In the genomic region with DNA sequence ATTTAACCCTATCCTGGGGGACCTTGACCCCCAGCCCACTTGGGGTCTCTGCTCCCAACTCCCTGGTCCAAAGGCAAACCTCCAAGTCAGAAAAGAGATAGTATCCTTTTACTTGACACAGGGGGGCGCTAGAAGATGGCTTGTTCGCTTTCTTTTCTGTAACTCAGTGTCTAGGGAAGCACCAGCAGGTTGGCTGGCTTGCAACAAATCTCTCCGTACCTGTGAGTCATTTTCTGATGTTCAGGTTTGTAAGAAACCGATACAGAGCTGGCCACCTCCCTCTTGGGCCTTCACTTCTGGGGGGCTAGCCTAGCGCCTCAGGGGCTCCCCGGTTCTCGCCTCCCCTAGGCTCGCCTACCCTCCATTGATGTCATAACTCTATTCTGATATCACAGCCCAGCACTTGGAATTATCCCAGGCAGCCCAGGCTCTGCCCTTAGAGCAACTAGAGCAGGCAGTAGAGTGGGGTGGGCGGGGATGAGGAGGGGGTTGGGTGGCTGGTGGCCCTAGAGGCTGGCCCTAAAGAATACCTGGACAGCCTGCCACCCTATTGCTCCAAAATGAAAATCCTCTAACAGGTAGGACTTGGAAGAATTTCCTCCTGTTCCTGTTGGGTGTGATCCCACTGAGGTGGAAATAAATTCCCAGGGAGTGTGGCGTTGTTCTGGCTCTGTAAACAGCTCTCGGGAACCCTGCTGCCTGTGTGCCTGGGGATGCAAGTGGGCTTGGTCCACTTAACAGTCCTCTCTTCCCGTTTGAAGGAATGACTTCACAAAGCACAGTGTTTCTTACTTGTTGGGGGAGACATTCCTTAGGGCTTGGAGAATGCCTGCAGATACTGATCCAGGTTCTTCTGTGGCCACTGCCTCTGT, we compare ENCODE assay signal across 8 cellular contexts.
A peak's percentile ranks its signal among the peaks of the same experiment; 100 is the strongest.
DNase-seq lines count a peak whose midpoint lies in the region; ATAC-seq, FAIRE-seq and TF ChIP-seq lines count a peak whose summit lies in the region.

No MANE protein-coding gene starts in this region.

- TF ChIP-seq POLR2A in GM12891 (IDR thresholded peaks at IDR 0.05; ENCODE audit: low read depth, low read length): no peak

- H3K36me3 ChIP-seq in A673 (ENCODE audit: insufficient read depth, low read length, poor library complexity, severe bottlenecking): no peaks in the 10 kb centered on the region

- ATAC-seq in memory B cell (ENCODE audit: low read depth): peak; percentile 49

- H3K9me3 Mint-ChIP-seq in memory B cell: no peaks in the 10 kb centered on the region

- DNase-seq in A673 (ENCODE audit: low spot score) (peak; percentile 75), GM12891 (ENCODE audit: insufficient read length, low spot score) (peak; percentile 42), NCI-H2107 (lab: John Stamatoyannopoulos, UW) (peak; percentile 29), dorsolateral prefrontal cortex (peak in 6 of 10 donors; percentile 33 to 82 (median 54)), memory B cell (ENCODE audit: low spot score in 2 of 2) (peak; percentile 20 to 26), NCI-H187 treated with DMSO at 0.1 percent for 48 hours (lab: John Stamatoyannopoulos, UW) (no peak)
- DNase-seq in stimulated activated naive CD4-positive, alpha-beta T cell treated with Interleukin-2 at 50 U/mL for 16 hours (lab: John Stamatoyannopoulos, UW): peak; percentile 19

- no peaks in the 10 kb centered on the region for H3K27me3 Mint-ChIP-seq in memory B cell

- intact Hi-C loops in A673 (cut with micrococcal nuclease; ENCODE audit: unreplicated experiment): loop anchor here (1.0 to 5.0 kb wide), 3 partner anchors 156 to 385 kb away; partner anchors contain the start of gene SMTN
- intact Hi-C loops in dorsolateral prefrontal cortex (cut with DNase I): loop anchor here in 1 of 2 donors (1.0 to 10.0 kb wide), 2 partner anchors 131 to 156 kb away; no protein-coding TSS in a partner anchor

- POLR2A ChIA-PET in A673 (lab: Charles Lee; ENCODE audit: low non-redundant PET): no interaction called here

- H3K4me3 Mint-ChIP-seq in memory B cell: no peak overlapping the region

- H3K27ac Mint-ChIP-seq in memory B cell: no peak overlapping the region

- H3K36me3 Mint-ChIP-seq in memory B cell: no peaks in the 10 kb centered on the region

- TF ChIP-seq CTCF in A673 (conservative IDR thresholded peaks at IDR 0.05; ENCODE audit: low read depth, low read length): peak; percentile 73
- TF ChIP-seq CTCF in VCaP (conservative IDR thresholded peaks at IDR 0.05): peak; percentile 82
- peak in 54 of 56 donors; percentile 41 to 78 (median 64) for TF ChIP-seq CTCF in dorsolateral prefrontal cortex (IDR thresholded peaks at IDR 0.05 in 54 of 56, conservative IDR thresholded peaks at IDR 0.05 in 2 of 56; ENCODE audit: low read depth in 1 of 56, partially characterized antibody in 56 of 56)

- no peak overlapping the region for H3K27ac ChIP-seq in A673 (ENCODE audit: low read depth, low read length, poor library complexity, severe bottlenecking)
- H3K27ac ChIP-seq in VCaP: peak overlapping the region; percentile 31
- H3K27ac ChIP-seq in dorsolateral prefrontal cortex: no peak overlapping the region

- no peaks in the 10 kb centered on the region for H3K4me1 ChIP-seq in A673 (ENCODE audit: insufficient read depth, low read length, poor library complexity, severe bottlenecking)

- peak; percentile 16 for FAIRE-seq in GM12891 (lab: Jason Lieb, UNC)

- H3K27me3 ChIP-seq in A673 (replicated peaks; ENCODE audit: insufficient read depth, low read depth, low read length, poor library complexity): no peaks in the 10 kb centered on the region
- H3K27me3 ChIP-seq in dorsolateral prefrontal cortex: no peaks in the 10 kb centered on the region

- H3K9me3 ChIP-seq in A673 (ENCODE audit: low read depth, low read length, poor library complexity, severe bottlenecking): no peaks in the 10 kb centered on the region

- H3K4me1 Mint-ChIP-seq in memory B cell: no peaks in the 10 kb centered on the region

- no TSS peak for BruUV-seq in A673 (replicated peaks; lab: Mats Ljungman, UMichigan)

- no peak overlapping the region for H3K4me3 ChIP-seq in A673 (ENCODE audit: low read depth, low read length, poor library complexity, severe bottlenecking)
- H3K4me3 ChIP-seq in dorsolateral prefrontal cortex: no peak overlapping the region

- CTCF ChIA-PET in A673 (lab: Charles Lee): interaction anchor here (0.6 to 0.8 kb wide), 2 partner anchors 461 to 509 kb away, joined by 3 to 6 read pairs; no protein-coding TSS in a partner anchor

TF ChIP-seq in GM12891, 5 proteins besides CTCF, POLR2A, EP300 and RAD21:
- TF ChIP-seq POLR2AphosphoS5 (IDR thresholded peaks at IDR 0.05; ENCODE audit: low read depth, low read length): no peak
- no peak for TF ChIP-seq POU2F2 (IDR thresholded peaks at IDR 0.05; ENCODE audit: low read depth, low read length)
- no peak for TF ChIP-seq PAX5 (IDR thresholded peaks at IDR 0.05; ENCODE audit: insufficient read depth, low read length, severe bottlenecking)
- no peak for TF ChIP-seq SPI1 (IDR thresholded peaks at IDR 0.05; ENCODE audit: low read depth, low read length)
- no peak for TF ChIP-seq TAF1 (IDR thresholded peaks at IDR 0.05; ENCODE audit: low read depth, low read length)
TF ChIP-seq in GM12891: peak in this region for 0.
